ENCODE assay signal across 7 cellular contexts in the genomic region with DNA sequence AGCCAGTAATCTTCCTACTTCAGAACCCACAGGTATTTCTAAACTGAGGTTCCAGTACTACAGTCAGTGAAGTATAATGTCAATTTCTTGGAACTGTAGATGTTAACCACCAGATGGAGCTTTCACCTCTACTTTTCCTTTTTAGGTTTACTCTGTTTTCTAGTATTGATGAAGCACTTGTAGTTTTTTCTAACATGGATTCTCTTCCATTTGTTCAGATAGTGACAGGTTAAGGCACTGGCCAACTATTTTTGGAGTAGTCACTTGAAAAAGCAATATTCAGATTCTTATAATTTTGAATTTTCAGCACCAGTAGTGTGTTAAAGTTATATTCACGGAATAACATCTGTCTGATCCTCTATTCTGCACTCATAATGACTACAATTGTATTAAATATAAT. TPM values are rescaled to one million over a fixed set of nuclear protein-coding genes. Genes with fewer than 3 reads are reported as not detected.
DNase-seq lines count a peak whose midpoint lies in the region; ATAC-seq, FAIRE-seq and TF ChIP-seq lines count a peak whose summit lies in the region.

No MANE protein-coding gene starts in this region.

- H3K4me3 Mint-ChIP-seq in HFFc6 = no peak overlapping the region

- no peak overlapping the region for H3K4me3 ChIP-seq in spleen

- H3K27me3 Mint-ChIP-seq in HFFc6 (ENCODE audit: insufficient read depth) = no peaks in the 10 kb centered on the region

- H3K36me3 ChIP-seq in spleen = no peaks in the 10 kb centered on the region

- ATAC-seq in GM19467 (IDR thresholded peaks at IDR 0.05; ENCODE audit: unreplicated experiment) = no peak

- no peaks in the 10 kb centered on the region for H3K27me3 ChIP-seq in spleen (replicated peaks in 1 of 7)

- H3K27ac ChIP-seq in spleen = no peak overlapping the region

- TF ChIP-seq POLR2A in spleen (IDR thresholded peaks at IDR 0.05) = no peak

- peaks cover 23% of the 10 kb centered on the region for H3K4me1 Mint-ChIP-seq in HFFc6 (ENCODE audit: low read depth)

- DNase-seq in GM03348 (ENCODE audit: low spot score) (peak; percentile 64), HFFc6 (peak; percentile 35), NCI-H69 (lab: John Stamatoyannopoulos, UW) (peak; percentile 57), spleen (no peak)
- DNase-seq in stimulated activated CD4-positive, alpha-beta T cell treated with anti-CD3 and anti-CD28 coated beads, Interleukin-4, amount 100 ng/mL, for 4 hours = no peak

- H3K36me3 Mint-ChIP-seq in HFFc6 (ENCODE audit: low read depth) = peaks cover 5% of the 10 kb centered on the region; the same call in 1 of the 2 replicates

- no peak overlapping the region for H3K27ac Mint-ChIP-seq in HFFc6

- H3K9me3 ChIP-seq in spleen = no peaks in the 10 kb centered on the region

- intact Hi-C loops in spleen (cut with DNase I; ENCODE audit: low total_unique reads) = loop anchor here (10.0 kb wide), 1 partner anchor 327 kb away; the partner anchor contains the start of gene FBXO33

- peaks cover 0 to 14% (median 11%) of the 10 kb centered on the region in 6 donors for H3K4me1 ChIP-seq in spleen

- FAIRE-seq in endometrium (lab: Jason Lieb, UNC) = peak; percentile 58

- 93 to 98% (median 96%) methylated on average over 1 of the region's 1 CpG for WGBS in spleen, 5 donors

- TF ChIP-seq CTCF in HFFc6 (IDR thresholded peaks at IDR 0.05) = peak; percentile 80
- peak in 6 of 11 experiments; percentile 22 to 41 (median 24) for TF ChIP-seq CTCF in spleen (IDR thresholded peaks at IDR 0.05 in 8 of 11, conservative IDR thresholded peaks at IDR 0.05 in 3 of 11)

- no peaks in the 10 kb centered on the region for H3K9me3 Mint-ChIP-seq in HFFc6

RNA-seq across cellular contexts. Expression of gene SEC23A, which starts 4.6 kb away (rescaled TPM):
- total RNA-seq in HFFc6 (2021; fragmentation: NEBNext Ultra II Directional; extraction: Animal tissue kit (Norgen Biotek cat#: 25700)) = 100 to 1,000 TPM; 199 to 255 (median 241) TPM
- total RNA-seq in spleen = 10 to 100 TPM; 50.0 to 87.5 (median 63.8) TPM
- polyA plus RNA-seq in spleen = 10 to 100 TPM in 1 of 3 donors, 1 to 10 TPM in 2; 9.6 to 13.4 (median 9.8) TPM

RNA-seq across cellular contexts. Expression of gene GEMIN2, which starts 6.5 kb away (rescaled TPM):
- total RNA-seq in HFFc6 (2021; fragmentation: NEBNext Ultra II Directional; extraction: Animal tissue kit (Norgen Biotek cat#: 25700)) = 1 to 10 TPM; 6.6 to 9.6 (median 9.0) TPM
- 10 to 100 TPM in 6 of 7 donors, 1 to 10 TPM in 1; 8.4 to 20.8 (median 14.0) TPM for total RNA-seq in spleen
- 10 to 100 TPM; 10.8 to 14.4 (median 12.5) TPM for polyA plus RNA-seq in spleen

Comparison
In these comparisons a context has a peak if more than half of its experiments do, and no peak if none do; other contexts are left out.
1. DNase-seq: peak in GM03348 (single experiment), HFFc6 (single experiment) and NCI-H69 (single experiment); none in spleen (single experiment) and stimulated activated CD4-positive, alpha-beta T cell treated with anti-CD3 and anti-CD28 coated beads, Interleukin-4, amount 100 ng/mL, for 4 hours (0 of 2).